2 cellular contexts compared by ENCODE assay signal in the genomic region with DNA sequence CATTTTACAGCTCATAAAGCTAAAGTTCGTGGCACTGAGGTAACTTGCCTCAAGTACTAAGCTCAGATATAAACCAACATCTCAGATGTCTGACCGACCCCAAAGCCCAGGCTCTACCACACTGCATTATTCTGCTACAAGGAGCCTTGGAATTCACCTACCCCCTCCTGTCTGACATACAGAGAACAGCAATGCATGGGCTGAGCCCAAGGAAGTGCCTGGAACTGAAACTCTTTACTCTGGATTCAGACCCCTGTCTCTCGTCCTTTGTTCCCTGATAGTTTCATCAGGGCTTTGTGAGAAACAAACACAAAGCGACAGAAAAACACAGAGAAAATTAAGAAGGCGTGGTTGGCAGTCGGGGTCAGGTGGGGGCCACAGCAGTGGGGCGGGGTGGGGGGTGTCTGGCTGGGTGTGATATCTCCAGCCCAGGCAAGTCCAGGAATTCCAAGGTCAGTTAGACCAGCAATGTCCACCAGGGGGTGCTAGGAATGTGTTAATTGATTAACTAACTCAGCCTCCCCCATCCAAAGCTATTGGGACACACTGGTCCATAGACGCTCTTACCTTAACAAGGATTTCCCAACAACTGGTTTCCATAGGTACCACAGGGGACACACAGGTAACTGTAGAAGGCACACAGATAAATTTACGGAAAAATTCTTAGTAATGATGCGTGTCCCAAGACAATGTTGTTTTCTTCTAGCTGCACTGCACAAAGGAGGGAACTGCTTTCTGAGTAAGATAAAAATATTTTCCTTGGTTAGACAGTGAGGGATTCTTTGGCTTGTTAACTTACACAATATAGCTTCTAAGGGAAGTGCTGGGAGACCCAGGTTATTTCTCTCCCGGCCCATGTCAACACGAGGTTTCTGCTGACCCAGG.
A peak's percentile ranks its signal among the peaks of the same experiment; 100 is the strongest.
TF ChIP-seq lines count a peak whose summit lies in the region.

No MANE protein-coding gene starts in this region.

TF ChIP-seq in SK-N-SH, 30 proteins besides CTCF, POLR2A, EP300 and RAD21:
- TF ChIP-seq, protein P1, sequence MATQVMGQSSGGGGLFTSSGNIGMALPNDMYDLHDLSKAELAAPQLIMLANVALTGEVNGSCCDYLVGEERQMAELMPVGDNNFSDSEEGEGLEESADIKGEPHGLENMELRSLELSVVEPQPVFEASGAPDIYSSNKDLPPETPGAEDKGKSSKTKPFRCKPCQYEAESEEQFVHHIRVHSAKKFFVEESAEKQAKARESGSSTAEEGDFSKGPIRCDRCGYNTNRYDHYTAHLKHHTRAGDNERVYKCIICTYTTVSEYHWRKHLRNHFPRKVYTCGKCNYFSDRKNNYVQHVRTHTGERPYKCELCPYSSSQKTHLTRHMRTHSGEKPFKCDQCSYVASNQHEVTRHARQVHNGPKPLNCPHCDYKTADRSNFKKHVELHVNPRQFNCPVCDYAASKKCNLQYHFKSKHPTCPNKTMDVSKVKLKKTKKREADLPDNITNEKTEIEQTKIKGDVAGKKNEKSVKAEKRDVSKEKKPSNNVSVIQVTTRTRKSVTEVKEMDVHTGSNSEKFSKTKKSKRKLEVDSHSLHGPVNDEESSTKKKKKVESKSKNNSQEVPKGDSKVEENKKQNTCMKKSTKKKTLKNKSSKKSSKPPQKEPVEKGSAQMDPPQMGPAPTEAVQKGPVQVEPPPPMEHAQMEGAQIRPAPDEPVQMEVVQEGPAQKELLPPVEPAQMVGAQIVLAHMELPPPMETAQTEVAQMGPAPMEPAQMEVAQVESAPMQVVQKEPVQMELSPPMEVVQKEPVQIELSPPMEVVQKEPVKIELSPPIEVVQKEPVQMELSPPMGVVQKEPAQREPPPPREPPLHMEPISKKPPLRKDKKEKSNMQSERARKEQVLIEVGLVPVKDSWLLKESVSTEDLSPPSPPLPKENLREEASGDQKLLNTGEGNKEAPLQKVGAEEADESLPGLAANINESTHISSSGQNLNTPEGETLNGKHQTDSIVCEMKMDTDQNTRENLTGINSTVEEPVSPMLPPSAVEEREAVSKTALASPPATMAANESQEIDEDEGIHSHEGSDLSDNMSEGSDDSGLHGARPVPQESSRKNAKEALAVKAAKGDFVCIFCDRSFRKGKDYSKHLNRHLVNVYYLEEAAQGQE (IDR thresholded peaks at IDR 0.05; ENCODE audit: low read depth, low read length), result no peak
- TF ChIP-seq SMC3 (IDR thresholded peaks at IDR 0.05; ENCODE audit: low read depth, low read length), result peak; percentile 50

TF ChIP-seq in H1, 55 proteins besides CTCF, POLR2A, EP300 and RAD21:
- no peak for TF ChIP-seq CREB1 (IDR thresholded peaks at IDR 0.05)
- no peak for TF ChIP-seq BCL11A (IDR thresholded peaks at IDR 0.05; ENCODE audit: low read depth in 2 of 2, low read length in 2 of 2)
- no peak for TF ChIP-seq SIX5 (IDR thresholded peaks at IDR 0.05; ENCODE audit: low read depth, low read length)
- no peak for TF ChIP-seq BACH1 (IDR thresholded peaks at IDR 0.05; ENCODE audit: low read length)
- 0 out of 4 replicates have a peak, but pooled peaks of 1 of the 2 experiments have one; percentile 13 for TF ChIP-seq HDAC2 (IDR thresholded peaks at IDR 0.05; ENCODE audit: borderline replicate concordance in 1 of 2, low read depth in 2 of 2, low read length in 2 of 2)
- TF ChIP-seq TEAD4 (IDR thresholded peaks at IDR 0.05; ENCODE audit: low read depth, low read length), result peak; percentile 94
- no peak for TF ChIP-seq BRCA1 (IDR thresholded peaks at IDR 0.05; ENCODE audit: low read depth, low read length)
- no peak for TF ChIP-seq GABPA (IDR thresholded peaks at IDR 0.05; ENCODE audit: borderline replicate concordance, insufficient read depth, low read length)
- peak; percentile 93 for TF ChIP-seq CEBPB (IDR thresholded peaks at IDR 0.05; ENCODE audit: low read depth, low read length)
